Comparison of ENCODE assay signal across 9 cellular contexts in the genomic region with DNA sequence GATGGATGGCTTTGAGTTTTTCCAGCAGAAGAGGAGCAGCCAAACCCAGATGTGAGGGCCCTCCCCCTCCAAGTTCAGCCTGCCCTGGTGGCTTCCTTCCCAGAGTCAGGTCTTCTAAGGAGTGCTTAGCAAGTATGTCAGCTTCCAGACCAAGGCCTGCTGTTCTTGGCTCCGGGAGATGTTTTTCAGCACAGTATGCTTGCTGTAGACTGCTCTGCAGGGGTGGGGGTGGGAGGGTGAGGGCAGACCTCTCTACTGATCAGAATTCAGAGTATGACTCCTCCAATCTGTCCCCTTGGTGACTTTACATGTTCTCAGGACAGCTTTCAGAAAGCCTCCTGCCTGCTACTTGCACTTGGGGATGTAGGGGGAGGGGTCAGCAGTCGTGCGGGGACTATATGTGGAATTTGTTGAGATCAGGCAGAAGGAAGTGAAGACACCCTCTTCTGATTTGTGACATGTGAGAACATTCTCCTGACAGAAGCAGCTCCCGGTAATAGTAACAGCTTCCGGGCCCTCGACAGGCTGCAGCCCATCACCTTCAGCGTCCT.
DNase-seq lines count a peak whose midpoint lies in the region; ATAC-seq and TF ChIP-seq lines count a peak whose summit lies in the region.
"Had no signal": no experiment of that assay in that cellular context is flagged by ENCODE, and none has a peak within 500 bp of the region (broad histone marks: within the 10 kb centered on the region; RNA-seq: fewer than 3 reads in every experiment).

No MANE protein-coding gene starts in this region.

- intact Hi-C loops in psoas muscle (cut with DNase I) = no loop called here

- H3K4me3 ChIP-seq in astrocyte of the cerebellum (ENCODE audit: low read depth, low read length) (no peak overlapping the region), iPS-20b (ENCODE audit: low read length) (no peak overlapping the region; the same call in 1 of the 2 replicates), psoas muscle (no peak overlapping the region), HAP-1 (no peak overlapping the region)

- H3K36me3 ChIP-seq in iPS-20b (ENCODE audit: insufficient read depth, low read depth, low read length) = no peaks in the 10 kb centered on the region
- H3K36me3 ChIP-seq in psoas muscle (ENCODE audit: insufficient read depth in 1 of 2, low read depth in 1 of 2) = no peaks in the 10 kb centered on the region
- no peaks in the 10 kb centered on the region for H3K36me3 ChIP-seq in HAP-1 (replicated peaks)

- H3K9me3 ChIP-seq in iPS-20b (ENCODE audit: insufficient read depth, low read depth, low read length) = no peaks in the 10 kb centered on the region
- no peaks in the 10 kb centered on the region for H3K9me3 ChIP-seq in psoas muscle
- H3K9me3 ChIP-seq in HAP-1 = no peaks in the 10 kb centered on the region

- in situ Hi-C loops in astrocyte of the cerebellum (cut with HindIII; ENCODE audit: low sequenced_read_pairs) (no loop called here), HAP-1 (cut with MboI; ENCODE audit: low sequenced_read_pairs) (no loop called here)

- peak overlapping the region; percentile 68; the same call in 1 of the 2 replicates for H3K9ac ChIP-seq in iPS-20b (ENCODE audit: low read depth, low read length)

- TF ChIP-seq CTCF in astrocyte of the cerebellum (IDR thresholded peaks at IDR 0.05; ENCODE audit: low read depth, low read length, missing control alignments) = no peak
- TF ChIP-seq CTCF in psoas muscle (IDR thresholded peaks at IDR 0.05) = no peak

- ATAC-seq in psoas muscle = peak in 3 of 4 donors; percentile 34 to 53 (median 52)
- ATAC-seq in GM19467 (IDR thresholded peaks at IDR 0.05; ENCODE audit: unreplicated experiment) = no peak
- ATAC-seq in HG02973 (IDR thresholded peaks at IDR 0.05; ENCODE audit: unreplicated experiment) = no peak

- H3K27me3 ChIP-seq in iPS-20b (ENCODE audit: insufficient read depth, low read length) = peaks cover 35% of the 10 kb centered on the region
- H3K27me3 ChIP-seq in psoas muscle (ENCODE audit: insufficient read depth in 3 of 3, low read length in 2 of 3) = no peaks in the 10 kb centered on the region
- peaks cover 26% of the 10 kb centered on the region for H3K27me3 ChIP-seq in HAP-1 (ENCODE audit: low read depth)

- no peak overlapping the region for H3K27ac ChIP-seq in iPS-20b (ENCODE audit: low read length)
- peak overlapping the region; percentile 5 for H3K27ac ChIP-seq in psoas muscle

- DNase-seq in Ammon's horn (ENCODE audit: low spot score) (peak; percentile 78), astrocyte of the cerebellum (ENCODE audit: low read depth) (peak; percentile 94), psoas muscle (peak; percentile 59 to 77), GF-D8 (lab: John Stamatoyannopoulos, UW) (no peak), HAP-1 (ENCODE audit: low spot score in 2 of 2) (no peak)
- DNase-seq: CD4-positive, CD25-positive, alpha-beta regulatory T cell had no signal

- H3K4me1 ChIP-seq in iPS-20b (ENCODE audit: insufficient read depth, low read length) (peaks cover 27% of the 10 kb centered on the region), psoas muscle (no peaks in the 10 kb centered on the region), HAP-1 (peaks cover 12% of the 10 kb centered on the region)

- WGBS in psoas muscle, 3 donors = 37 to 55% (median 45%) methylated on average over 7 of the region's 7 CpGs

Comparison
In these comparisons a context has a peak if more than half of its experiments do, and no peak if none do; other contexts are left out.
1. DNase-seq: peak in Ammon's horn (single experiment), astrocyte of the cerebellum (single experiment) and psoas muscle (2 of 2); none in GF-D8 (single experiment) and HAP-1 (0 of 2).
2. ATAC-seq: peak in psoas muscle (3 of 4); none in GM19467 (single experiment) and HG02973 (single experiment).